ENCODE assay signal across 11 cellular contexts in the genomic region with DNA sequence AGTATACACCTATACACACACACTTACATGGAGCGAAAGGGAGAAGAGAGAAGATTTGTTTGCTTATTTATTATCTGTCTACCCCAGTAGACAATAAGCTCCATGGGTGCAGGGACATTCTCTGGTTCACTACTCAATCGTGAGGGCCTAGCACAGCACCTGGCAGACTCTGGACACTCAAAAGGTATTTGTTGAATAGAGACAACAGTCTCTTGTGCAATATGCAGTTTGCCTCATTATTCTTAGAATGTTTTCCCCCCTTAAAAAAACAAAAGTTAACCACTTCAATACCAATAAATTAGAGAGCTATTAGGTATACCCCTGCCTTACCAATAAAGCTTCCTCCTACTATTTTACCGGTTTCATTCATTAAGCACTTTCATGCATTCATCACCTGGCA. TPM values are rescaled to one million over a fixed set of nuclear protein-coding genes. Genes with fewer than 3 reads are reported as not detected.
A peak's percentile ranks its signal among the peaks of the same experiment; 100 is the strongest.
DNase-seq lines count a peak whose midpoint lies in the region; ATAC-seq and TF ChIP-seq lines count a peak whose summit lies in the region.
"Had no signal": no experiment of that assay in that cellular context is flagged by ENCODE, and none has a peak within 500 bp of the region (broad histone marks: within the 10 kb centered on the region; RNA-seq: fewer than 3 reads in every experiment).

No MANE protein-coding gene starts in this region.

- H3K36me3 Mint-ChIP-seq in MCF 10A (ENCODE audit: insufficient read depth, unreplicated experiment): peaks cover 21% of the 10 kb centered on the region

- H3K9me3 Mint-ChIP-seq in MCF 10A (ENCODE audit: unreplicated experiment): no peaks in the 10 kb centered on the region

- H3K4me2 ChIP-seq in PC-9: peak overlapping the region; percentile 97
- H3K4me2 ChIP-seq in fibroblast of lung (ENCODE audit: extremely low read depth, insufficient read depth, low read length): peak overlapping the region; percentile 20

- TF ChIP-seq POLR2A in breast epithelium (IDR thresholded peaks at IDR 0.05) (no peak), thyroid gland (IDR thresholded peaks at IDR 0.05) (no peak)

- H3K36me3 ChIP-seq in breast epithelium (no peaks in the 10 kb centered on the region), PC-9 (ENCODE audit: low read depth) (peaks cover 13% of the 10 kb centered on the region), fibroblast of lung (ENCODE audit: control insufficient read depth, insufficient read depth, low read length) (no peaks in the 10 kb centered on the region), thyroid gland (no peaks in the 10 kb centered on the region)
- H3K36me3 ChIP-seq: uterus had no signal

- H3K27me3 ChIP-seq in breast epithelium: no peaks in the 10 kb centered on the region
- H3K27me3 ChIP-seq in PC-9 (ENCODE audit: insufficient read depth, low read depth): no peaks in the 10 kb centered on the region
- H3K27me3 ChIP-seq in fibroblast of lung (ENCODE audit: control insufficient read depth, insufficient read depth, low read length): no peaks in the 10 kb centered on the region
- H3K27me3 ChIP-seq in thyroid gland: no peaks in the 10 kb centered on the region
- H3K27me3 ChIP-seq: cardiac muscle cell, uterus had no signal

- peak overlapping the region; percentile 43 for H3K4me3 Mint-ChIP-seq in MCF 10A (ENCODE audit: unreplicated experiment)

- H3K9me3 ChIP-seq in breast epithelium (no peaks in the 10 kb centered on the region), PC-9 (ENCODE audit: insufficient read depth, low read depth) (no peaks in the 10 kb centered on the region), fibroblast of lung (ENCODE audit: control insufficient read depth, insufficient read depth, low read depth, low read length) (no peaks in the 10 kb centered on the region), thyroid gland (no peaks in the 10 kb centered on the region)
- H3K9me3 ChIP-seq: uterus had no signal

- POLR2A ChIA-PET in MCF 10A (lab: Yijun Ruan, JAX) (interaction anchor here (1.3 kb wide), 1 partner anchor 26 kb away, joined by 4 read pairs; no protein-coding TSS in a partner anchor), PC-9 (lab: Charles Lee; ENCODE audit: unreplicated experiment) (interaction anchor here (0.6 kb wide), 1 partner anchor 136 kb away, joined by 3 read pairs; no protein-coding TSS in a partner anchor)

- no peak overlapping the region for H3K4me3 ChIP-seq in breast epithelium
- peak overlapping the region; percentile 13; the same call in 1 of the 2 replicates for H3K4me3 ChIP-seq in PC-9
- H3K4me3 ChIP-seq in fibroblast of lung (replicated peaks in 1 of 4; ENCODE audit: control extremely low read depth in 1 of 4, insufficient read depth in 1 of 4, low read depth in 3 of 4, low read length in 4 of 4): peak overlapping the region in 1 of 4 experiments; percentile 88
- H3K4me3 ChIP-seq in thyroid gland (replicated peaks in 1 of 3): no peak overlapping the region
- H3K4me3 ChIP-seq: cardiac muscle cell, uterus had no signal

- H3K27me3 Mint-ChIP-seq in MCF 10A (ENCODE audit: insufficient read depth, unreplicated experiment): no peaks in the 10 kb centered on the region

- H3K9me2 ChIP-seq in PC-9 (ENCODE audit: insufficient read depth): no peaks in the 10 kb centered on the region

- TF ChIP-seq CTCF in MCF 10A (IDR thresholded peaks at IDR 0.05; ENCODE audit: unreplicated experiment) (no peak), breast epithelium (IDR thresholded peaks at IDR 0.05) (no peak), PC-9 (conservative IDR thresholded peaks at IDR 0.05) (no peak), fibroblast of lung (conservative IDR thresholded peaks at IDR 0.05 in 1 of 2, IDR thresholded peaks at IDR 0.05 in 1 of 2; ENCODE audit: low read depth in 1 of 2, low read length in 2 of 2) (no peak), thyroid gland (IDR thresholded peaks at IDR 0.05) (no peak), GM20000 (IDR thresholded peaks at IDR 0.05; ENCODE audit: extremely low read depth, missing control alignments) (no peak)

- peaks cover 9% of the 10 kb centered on the region for H3K4me1 Mint-ChIP-seq in MCF 10A (ENCODE audit: insufficient read depth, unreplicated experiment)

- H3F3A ChIP-seq in PC-9 (ENCODE audit: insufficient read depth, low read depth): no peaks in the 10 kb centered on the region

- BruUV-seq in MCF 10A (replicated peaks; lab: Mats Ljungman, UMichigan) (TSS peak; percentile 23), PC-9 (replicated peaks; lab: Mats Ljungman, UMichigan) (no TSS peak)

- 48 to 58% methylated on average over 3 of the region's 3 CpGs for WGBS in thyroid gland, 2 donors

- H3K4me1 ChIP-seq in breast epithelium (peaks cover 0 to 12% of the 10 kb centered on the region in 2 donors), PC-9 (replicated peaks; ENCODE audit: insufficient read depth) (peaks cover 18% of the 10 kb centered on the region), fibroblast of lung (ENCODE audit: control insufficient read depth, extremely low read depth, insufficient read depth, low read length) (peaks cover 4% of the 10 kb centered on the region), thyroid gland (peaks cover 22 to 34% of the 10 kb centered on the region in 2 donors)
- H3K4me1 ChIP-seq: uterus had no signal

- no peak overlapping the region for H3K27ac Mint-ChIP-seq in MCF 10A (ENCODE audit: low read depth, unreplicated experiment)

- intact Hi-C loops in MCF 10A (cut with micrococcal nuclease): loop anchor here (5.0 kb wide), 1 partner anchor 108 kb away; a partner anchor contains a TSS
- intact Hi-C loops in breast epithelium (cut with DNase I; ENCODE audit: low total_unique reads): no loop called here
- intact Hi-C loops in PC-9 (cut with micrococcal nuclease; ENCODE audit: unreplicated experiment): no loop called here
- intact Hi-C loops in thyroid gland (cut with DNase I): no loop called here

- H3K27ac ChIP-seq in breast epithelium (no peak overlapping the region), PC-9 (no peak overlapping the region), fibroblast of lung (ENCODE audit: insufficient read depth, low read length) (no peak overlapping the region), thyroid gland (peak overlapping the region in 1 of 3 donors; percentile 27)
- H3K27ac ChIP-seq: cardiac muscle cell, uterus had no signal

- H3K9ac ChIP-seq in fibroblast of lung (ENCODE audit: insufficient read depth, low read length): no peak overlapping the region

- H4K20me1 ChIP-seq in PC-9 (ENCODE audit: insufficient read depth) (peaks cover 42% of the 10 kb centered on the region), fibroblast of lung (ENCODE audit: control insufficient read depth, extremely low read depth, insufficient read depth, low read length) (peaks cover 2% of the 10 kb centered on the region)

- CTCF ChIA-PET in MCF 10A (lab: Yijun Ruan, JAX) (interaction anchor here (0.6 to 1.2 kb wide), 2 partner anchors 74 to 648 kb away, joined by 3 read pairs; no protein-coding TSS in a partner anchor), PC-9 (lab: Charles Lee) (no interaction called here)

- H3K79me2 ChIP-seq in PC-9 (ENCODE audit: low read depth): peaks cover 77% of the 10 kb centered on the region
- peaks cover 63% of the 10 kb centered on the region for H3K79me2 ChIP-seq in fibroblast of lung (ENCODE audit: control insufficient read depth, insufficient read depth, low read length)

- DNase-seq in MCF 10A (ENCODE audit: unreplicated experiment) (no peak), breast epithelium (ENCODE audit: low spot score in 2 of 2) (no peak), PC-9 (no peak), fibroblast of lung (ENCODE audit: low read depth in 2 of 2) (no peak), thyroid gland (peak; percentile 38 to 58), hepatic stellate cell (ENCODE audit: low spot score) (no peak), GM20000 (ENCODE audit: low spot score) (no peak)
- DNase-seq: small intestine, uterus had no signal

- ATAC-seq in HG03469 (IDR thresholded peaks at IDR 0.05; ENCODE audit: unreplicated experiment): no peak

- H2AFZ ChIP-seq in PC-9 (no peak overlapping the region), fibroblast of lung (ENCODE audit: low read length) (no peak overlapping the region)

RNA-seq across cellular contexts. Expression of a gene that starts 2.0 kb away (rescaled TPM):
- total RNA-seq in MCF 10A (2022) (33.7 and 34.1 TPM in 2 replicates), breast epithelium (10 to 100 TPM; 27.7 to 49.5 (median 34.1) TPM), PC-9 (2021) (52.7 and 56.9 TPM in 2 replicates), fibroblast of lung (23.9 and 29.2 TPM in 2 replicates), thyroid gland (10 to 100 TPM; 34.6 to 65.0 (median 42.0) TPM)
- 16.9 and 19.0 TPM in 2 replicates for polyA plus RNA-seq in fibroblast of lung
- polyA plus RNA-seq in fibroblast of lung (2012): 9.9 and 11.4 TPM in 2 replicates
- 6.6 and 11.1 TPM in 2 replicates for polyA minus RNA-seq in fibroblast of lung (ENCODE audit: low replicate concordance)

RNA-seq across cellular contexts. Expression of a gene that starts 33.6 kb away (rescaled TPM):
- total RNA-seq in MCF 10A (2022): 48.7 and 55.3 TPM in 2 replicates
- total RNA-seq in breast epithelium: 10 to 100 TPM; 36.4 to 59.0 (median 51.8) TPM
- total RNA-seq in PC-9 (2021): 128 and 152 TPM in 2 replicates
- total RNA-seq in fibroblast of lung: 24.4 and 30.9 TPM in 2 replicates
- polyA plus RNA-seq in fibroblast of lung: 13.4 TPM in 2 replicates
- 13.5 and 14.9 TPM in 2 replicates for polyA plus RNA-seq in fibroblast of lung (2012)
- 10.2 and 19.4 TPM in 2 replicates for polyA minus RNA-seq in fibroblast of lung (ENCODE audit: low replicate concordance)
- 10 to 100 TPM; 19.8 to 41.5 (median 24.4) TPM for total RNA-seq in thyroid gland

Comparison
In these comparisons a context has a peak if more than half of its experiments do, and no peak if none do; other contexts are left out.
1. DNase-seq: peak in thyroid gland (2 of 2); none in MCF 10A (single experiment), breast epithelium (0 of 2), PC-9 (0 of 2), fibroblast of lung (0 of 2), hepatic stellate cell (single experiment) and GM20000 (single experiment).